Comparison of ENCODE assay signal across 8 cellular contexts in the genomic region with DNA sequence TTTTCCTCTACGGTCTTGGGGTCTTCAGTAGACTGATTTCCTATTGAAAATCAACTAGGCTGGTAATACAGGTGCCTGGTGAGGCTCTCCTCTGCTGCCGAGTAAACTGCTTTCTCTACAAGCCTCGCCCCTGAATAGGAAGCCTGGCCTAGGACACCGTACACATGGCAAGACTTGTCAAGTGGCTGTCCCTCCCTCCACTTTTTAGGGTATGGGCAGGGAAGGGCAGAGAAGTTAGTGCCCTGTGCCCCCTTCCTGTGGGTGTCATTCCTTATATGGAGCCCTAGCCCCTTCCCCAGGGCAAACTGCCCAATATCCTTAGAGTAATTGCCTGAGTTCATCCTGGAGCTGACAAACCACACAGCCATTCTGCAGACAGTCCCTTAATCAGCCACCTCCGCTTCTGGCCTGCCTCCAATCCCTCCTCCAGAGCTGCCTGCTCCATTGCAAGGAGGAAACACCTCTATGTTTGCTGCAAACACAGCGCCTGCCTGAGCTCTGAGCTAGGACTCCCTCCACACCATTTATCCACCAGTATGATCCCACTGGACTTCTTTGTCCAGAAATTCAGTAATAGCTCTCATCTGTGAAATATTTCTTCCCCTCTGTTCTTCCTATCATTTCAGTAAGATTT.
DNase-seq lines count a peak whose midpoint lies in the region; ATAC-seq and TF ChIP-seq lines count a peak whose summit lies in the region.

No MANE protein-coding gene starts in this region.

- in situ Hi-C loops in HAP-1 (cut with MboI; ENCODE audit: low sequenced_read_pairs), result no loop called here

- peak overlapping the region in 1 of 2 donors; percentile 54 for H3K27ac ChIP-seq in right atrium auricular region

- DNase-seq in GM03348 (ENCODE audit: low spot score), result peak; percentile 69
- DNase-seq in WTC11 (ENCODE audit: low spot score), result no peak
- peak; percentile 76 for DNase-seq in right atrium auricular region (ENCODE audit: low spot score)
- DNase-seq in retinal pigment epithelial cell (ENCODE audit: low read depth), result peak; percentile 26
- DNase-seq in HAP-1 (ENCODE audit: low spot score in 2 of 2), result no peak

- H3K9me3 ChIP-seq in right atrium auricular region (no peaks in the 10 kb centered on the region), HAP-1 (no peaks in the 10 kb centered on the region)

- peak; percentile 44 for ATAC-seq in WTC11
- ATAC-seq in HG03139 (IDR thresholded peaks at IDR 0.05; ENCODE audit: unreplicated experiment), result no peak
- no peak for ATAC-seq in HG03457 (IDR thresholded peaks at IDR 0.05; ENCODE audit: unreplicated experiment)
- ATAC-seq in HG03521 (IDR thresholded peaks at IDR 0.05; ENCODE audit: unreplicated experiment), result no peak

- H3K36me3 Mint-ChIP-seq in WTC11, result peaks cover 6% of the 10 kb centered on the region; the same call in 1 of the 2 replicates

- CTCF ChIA-PET in WTC11 (lab: Charles Lee), result interaction anchor here (0.5 kb wide), 1 partner anchor 1451 kb away, joined by 3 read pairs; no protein-coding TSS in a partner anchor

- no peaks in the 10 kb centered on the region for H3K36me3 ChIP-seq in right atrium auricular region
- peaks cover 2% of the 10 kb centered on the region for H3K36me3 ChIP-seq in HAP-1 (replicated peaks)

- H3K4me1 ChIP-seq in right atrium auricular region (peaks cover 0 to 32% of the 10 kb centered on the region in 2 donors), HAP-1 (no peaks in the 10 kb centered on the region)

- H3K27ac Mint-ChIP-seq in WTC11, result peak overlapping the region; percentile 55

- H3K4me3 Mint-ChIP-seq in WTC11, result no peak overlapping the region

- peaks cover 12% of the 10 kb centered on the region; the same call in 1 of the 2 replicates for H3K4me1 Mint-ChIP-seq in WTC11

- TF ChIP-seq CTCF in WTC11 (IDR thresholded peaks at IDR 0.05) (no peak), right atrium auricular region (IDR thresholded peaks at IDR 0.05) (no peak), retinal pigment epithelial cell (conservative IDR thresholded peaks at IDR 0.05; ENCODE audit: low read depth, low read length) (no peak)

- H3K4me3 ChIP-seq in right atrium auricular region, result peak overlapping the region in 1 of 2 donors; percentile 12
- H3K4me3 ChIP-seq in retinal pigment epithelial cell (ENCODE audit: low read length), result no peak overlapping the region
- no peak overlapping the region for H3K4me3 ChIP-seq in HAP-1

- no peaks in the 10 kb centered on the region for H3K9me3 Mint-ChIP-seq in WTC11

- H3K27me3 ChIP-seq in right atrium auricular region (no peaks in the 10 kb centered on the region), HAP-1 (ENCODE audit: low read depth) (no peaks in the 10 kb centered on the region)

- H3K27me3 Mint-ChIP-seq in WTC11 (ENCODE audit: low read depth), result no peaks in the 10 kb centered on the region

- POLR2A ChIA-PET in WTC11 (lab: Charles Lee), result no interaction called here

TF ChIP-seq in WTC11, 78 proteins besides CTCF, POLR2A, EP300 and RAD21:
- TF ChIP-seq GRHL2 (CRISPR knock-in tag; IDR thresholded peaks at IDR 0.05; ENCODE audit: insufficient replicate concordance, severe bottlenecking) (no peak), PRRX2 (CRISPR knock-in tag; IDR thresholded peaks at IDR 0.05) (no peak), ZMAT4 (CRISPR knock-in tag; IDR thresholded peaks at IDR 0.05) (no peak), MXD4 (CRISPR knock-in tag; IDR thresholded peaks at IDR 0.05; ENCODE audit: borderline replicate concordance) (no peak), JAZF1 (CRISPR knock-in tag; IDR thresholded peaks at IDR 0.05) (no peak), ATF1 (CRISPR knock-in tag; IDR thresholded peaks at IDR 0.05) (no peak), MAX (CRISPR knock-in tag; IDR thresholded peaks at IDR 0.05) (no peak), NR2C2 (CRISPR knock-in tag; IDR thresholded peaks at IDR 0.05) (no peak), ZNF423 (CRISPR knock-in tag; IDR thresholded peaks at IDR 0.05) (no peak), IRF1 (CRISPR knock-in tag; IDR thresholded peaks at IDR 0.05) (no peak), ELF4 (CRISPR knock-in tag; IDR thresholded peaks at IDR 0.05; ENCODE audit: low read depth) (no peak)
- TF ChIP-seq, protein P1, sequence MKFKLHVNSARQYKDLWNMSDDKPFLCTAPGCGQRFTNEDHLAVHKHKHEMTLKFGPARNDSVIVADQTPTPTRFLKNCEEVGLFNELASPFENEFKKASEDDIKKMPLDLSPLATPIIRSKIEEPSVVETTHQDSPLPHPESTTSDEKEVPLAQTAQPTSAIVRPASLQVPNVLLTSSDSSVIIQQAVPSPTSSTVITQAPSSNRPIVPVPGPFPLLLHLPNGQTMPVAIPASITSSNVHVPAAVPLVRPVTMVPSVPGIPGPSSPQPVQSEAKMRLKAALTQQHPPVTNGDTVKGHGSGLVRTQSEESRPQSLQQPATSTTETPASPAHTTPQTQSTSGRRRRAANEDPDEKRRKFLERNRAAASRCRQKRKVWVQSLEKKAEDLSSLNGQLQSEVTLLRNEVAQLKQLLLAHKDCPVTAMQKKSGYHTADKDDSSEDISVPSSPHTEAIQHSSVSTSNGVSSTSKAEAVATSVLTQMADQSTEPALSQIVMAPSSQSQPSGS (CRISPR knock-in tag; IDR thresholded peaks at IDR 0.05; ENCODE audit: borderline replicate concordance, low read depth), result no peak
TF ChIP-seq in WTC11: peak in this region for 0.

Comparison
In these comparisons a context has a peak if more than half of its experiments do, and no peak if none do; other contexts are left out.
1. DNase-seq: peak in GM03348 (single experiment), right atrium auricular region (single experiment) and retinal pigment epithelial cell (single experiment); none in WTC11 (single experiment) and HAP-1 (0 of 2).